ENCODE assay signal across 1 cellular context in the genomic region with DNA sequence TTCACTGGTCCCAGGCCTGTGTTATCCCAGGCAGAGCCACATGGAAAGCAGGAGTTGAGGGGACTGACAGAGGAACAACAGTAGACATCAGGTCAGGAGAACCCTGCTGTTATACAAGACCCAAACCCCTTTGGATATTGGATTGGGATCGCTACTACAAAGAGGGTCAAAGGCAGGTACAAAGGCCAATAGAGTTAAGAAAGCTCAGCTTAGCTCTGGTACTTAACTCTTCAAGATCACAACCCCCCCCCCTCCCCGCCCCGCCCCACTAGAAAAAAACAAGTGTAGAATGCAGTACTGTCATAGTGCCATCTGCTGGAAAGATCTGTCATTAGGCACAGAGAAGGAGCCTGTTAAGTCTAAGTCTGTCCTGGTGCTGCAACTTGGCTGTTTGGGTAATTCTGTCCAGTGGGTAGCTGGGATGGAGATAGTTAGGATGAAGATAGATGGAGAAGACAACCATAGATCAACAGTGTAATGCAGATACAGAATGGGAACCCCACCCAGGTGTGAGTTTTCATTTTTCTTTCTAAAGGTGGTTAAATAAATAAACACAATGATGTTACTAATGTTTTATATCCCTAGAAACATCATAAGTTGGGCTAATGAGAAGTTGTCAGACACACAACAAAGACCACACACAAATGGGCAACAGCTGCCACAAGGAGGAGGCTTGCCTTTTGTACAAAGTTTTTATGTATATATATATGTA.
A peak's percentile ranks its signal among the peaks of the same experiment; 100 is the strongest.
TF ChIP-seq lines count a peak whose summit lies in the region.

No MANE protein-coding gene starts in this region.

TF ChIP-seq in H1, 55 proteins besides CTCF, POLR2A, EP300 and RAD21:
- TF ChIP-seq YY1 (IDR thresholded peaks at IDR 0.05; ENCODE audit: low read depth, low read length) (no peak), TBP (IDR thresholded peaks at IDR 0.05; ENCODE audit: low read depth, low read length) (no peak), SP2 (IDR thresholded peaks at IDR 0.05; ENCODE audit: low read length) (no peak)
- TF ChIP-seq, protein P1, sequence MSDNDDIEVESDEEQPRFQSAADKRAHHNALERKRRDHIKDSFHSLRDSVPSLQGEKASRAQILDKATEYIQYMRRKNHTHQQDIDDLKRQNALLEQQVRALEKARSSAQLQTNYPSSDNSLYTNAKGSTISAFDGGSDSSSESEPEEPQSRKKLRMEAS (IDR thresholded peaks at IDR 0.05): 0 out of 2 replicates have a peak, but pooled peaks have one; percentile 11
